In genomic region chr17:42180922-42181850, GRCh38 we compare ENCODE assay signal across 8 cellular contexts. TPM values are rescaled to one million over a fixed set of nuclear protein-coding genes. Genes with fewer than 3 reads are reported as not detected.
A peak's percentile ranks its signal among the peaks of the same experiment; 100 is the strongest.
DNase-seq lines count a peak whose midpoint lies in the region; ATAC-seq and TF ChIP-seq lines count a peak whose summit lies in the region.

TSS of gene KCNH4 (minus strand) at chr17:42181142. CDS start at chr17:42180945, 197 bp downstream.

- H3K4me1 ChIP-seq in duodenal mucosa (ENCODE audit: control insufficient read depth in 1 of 2, insufficient read depth in 2 of 2, low read length in 2 of 2) (peaks cover 30 to 48% of the 10 kb centered on the region in 2 donors), lower lobe of right lung (peaks cover 39% of the 10 kb centered on the region)

- DNase-seq in Daoy (ENCODE audit: low read depth) (peak; percentile 77), NCI-H446 (lab: John Stamatoyannopoulos, UW) (peak; percentile 82 to 94), lower lobe of right lung (peak; percentile 91)
- peak; percentile 92 to 94 for DNase-seq in activated CD4-positive, alpha-beta T cell treated with anti-CD3 and anti-CD28 coated beads, Interleukin-2, amount 50 U/mL, for 48 hours
- DNase-seq in stimulated activated CD4-positive, alpha-beta T cell treated with anti-CD3 and anti-CD28 coated beads, Interleukin-4, amount 100 ng/mL, for 48 hours (ENCODE audit: low read depth in 2 of 2) = peak; percentile 86 to 90

- H3K4me3 ChIP-seq in duodenal mucosa (ENCODE audit: low read depth in 1 of 2, low read length in 2 of 2) (peak within 1 kb of the TSS; percentile 44 to 54), lower lobe of right lung (peak within 1 kb of the TSS; percentile 51)

- H3K9ac ChIP-seq in duodenal mucosa (ENCODE audit: low read depth in 1 of 2, low read length in 2 of 2) = no peak within 1 kb of the TSS

- H3K27me3 ChIP-seq in duodenal mucosa (ENCODE audit: control insufficient read depth in 1 of 2, insufficient read depth in 2 of 2, low read length in 2 of 2) = peaks cover 2 to 7% of the 10 kb centered on the region in 2 donors
- peaks cover 26% of the 10 kb centered on the region for H3K27me3 ChIP-seq in lower lobe of right lung (ENCODE audit: low read depth)

- ATAC-seq in HG03045 (IDR thresholded peaks at IDR 0.05; ENCODE audit: unreplicated experiment) (peak; percentile 30), lower lobe of right lung (peak; percentile 67 to 78), HG02852 (IDR thresholded peaks at IDR 0.05; ENCODE audit: unreplicated experiment) (no peak)

- TF ChIP-seq CTCF in lower lobe of right lung (IDR thresholded peaks at IDR 0.05) = peak; percentile 54

- no peaks in the 10 kb centered on the region for H3K36me3 ChIP-seq in duodenal mucosa (ENCODE audit: control insufficient read depth in 1 of 2, insufficient read depth in 2 of 2, low read length in 2 of 2)
- H3K36me3 ChIP-seq in lower lobe of right lung = no peaks in the 10 kb centered on the region

- H3K9me3 ChIP-seq in duodenal mucosa (ENCODE audit: control insufficient read depth in 1 of 2, low read length in 2 of 2) (no peaks in the 10 kb centered on the region), lower lobe of right lung (no peaks in the 10 kb centered on the region)

- H3K27ac ChIP-seq in duodenal mucosa (ENCODE audit: low read depth, low read length) (no peak within 1 kb of the TSS), lower lobe of right lung (no peak within 1 kb of the TSS)

- intact Hi-C loops in lower lobe of right lung (cut with DNase I) = no loop called here

RNA-seq across cellular contexts. Expression of gene KCNH4, which starts in this region (rescaled TPM):
- under 0.01 TPM in 1 of 2 replicates, not detected in the other for total RNA-seq in Daoy (2014; rRNA removed; shearing (Covaris generic))
- total RNA-seq in lower lobe of right lung = 0.09 TPM

Comparison
In these comparisons a context has a peak if more than half of its experiments do, and no peak if none do; other contexts are left out.
1. Peak in DNase-seq in Daoy; RNA of the gene not detected or under 1 TPM.
2. Peak in DNase-seq, ATAC-seq and H3K4me3 ChIP-seq in lower lobe of right lung; RNA of the gene not detected or under 1 TPM.